Comparison of ENCODE assay signal across 9 cellular contexts in genomic region chr6:6002809-6003333, GRCh38. TPM values are rescaled to one million over a fixed set of nuclear protein-coding genes. Genes with fewer than 3 reads are reported as not detected.
DNase-seq lines count a peak whose midpoint lies in the region; ATAC-seq and TF ChIP-seq lines count a peak whose summit lies in the region.
"Had no signal": no experiment of that assay in that cellular context is flagged by ENCODE, and none has a peak within 500 bp of the region (broad histone marks: within the 10 kb centered on the region; RNA-seq: fewer than 3 reads in every experiment).

No MANE protein-coding gene starts in this region.

- DNase-seq in CD14-positive monocyte (ENCODE audit: low spot score) (no peak), LNCaP clone FGC (ENCODE audit: low read depth) (no peak), ecto neural progenitor cell (ENCODE audit: low spot score) (peak; percentile 49), neuronal stem cell (ENCODE audit: low spot score) (no peak), NOMO-1 treated with dmso at 0.1 percent for 144 hours (lab: John Stamatoyannopoulos, UW; ENCODE audit: unreplicated experiment) (no peak), NCI-H226 (no peak)
- DNase-seq: colonic mucosa had no signal

- H2BK5ac ChIP-seq in neuronal stem cell (ENCODE audit: low read length) = no peak overlapping the region

- H3K27me3 ChIP-seq in neuronal stem cell (ENCODE audit: control insufficient read depth in 3 of 3, insufficient read depth in 3 of 3, low read depth in 1 of 3, low read length in 3 of 3) = peaks cover 32 to 99% (median 85%) of the 10 kb centered on the region in 3 experiments

- peaks cover 4 to 11% of the 10 kb centered on the region in 2 donors for H3K9me3 ChIP-seq in neuronal stem cell (replicated peaks in 1 of 2; ENCODE audit: control insufficient read depth in 2 of 2, insufficient read depth in 1 of 2, low read depth in 1 of 2, low read length in 2 of 2)
- H3K9me3 ChIP-seq: colonic mucosa had no signal

- H3K23ac ChIP-seq in neuronal stem cell (ENCODE audit: low read depth, low read length, poor library complexity) = peak overlapping the region; percentile 22

- peak overlapping the region; percentile 85 for H3K4me2 ChIP-seq in neuronal stem cell (ENCODE audit: insufficient read depth, low read length, poor library complexity, severe bottlenecking)

- H4K8ac ChIP-seq in neuronal stem cell (ENCODE audit: low read depth, low read length) = no peak overlapping the region

- H3K27ac ChIP-seq in neuronal stem cell (replicated peaks; ENCODE audit: low read length) = no peak overlapping the region
- H3K27ac ChIP-seq: colonic mucosa had no signal

- H2BK15ac ChIP-seq in neuronal stem cell (ENCODE audit: low read length) = no peak overlapping the region

- H2AFZ ChIP-seq in neuronal stem cell (ENCODE audit: low read length) = peak overlapping the region; percentile 94

- peaks cover 87% of the 10 kb centered on the region for H3K4me1 Mint-ChIP-seq in CD14-positive monocyte

- peaks cover 14 to 18% of the 10 kb centered on the region in 2 donors for H3K4me1 ChIP-seq in neuronal stem cell (ENCODE audit: control insufficient read depth in 2 of 2, insufficient read depth in 1 of 2, low read depth in 1 of 2, low read length in 2 of 2)

- H3K4ac ChIP-seq in neuronal stem cell (ENCODE audit: low read length) = no peak overlapping the region

- ATAC-seq in HG02852 (IDR thresholded peaks at IDR 0.05; ENCODE audit: unreplicated experiment) (no peak), HG02798 (IDR thresholded peaks at IDR 0.05; ENCODE audit: poor library complexity, unreplicated experiment) (no peak)

- H3K18ac ChIP-seq in neuronal stem cell (ENCODE audit: low read length) = peak overlapping the region; percentile 56

- no peak overlapping the region for H3K14ac ChIP-seq in neuronal stem cell (ENCODE audit: low read length)

- peaks cover 26 to 44% of the 10 kb centered on the region in 2 donors for H3K36me3 Mint-ChIP-seq in CD14-positive monocyte

- no peak overlapping the region for H4K91ac ChIP-seq in neuronal stem cell (ENCODE audit: low read depth, low read length, poor library complexity)

- peaks cover 98 to 100% (median 98%) of the 10 kb centered on the region in 3 donors for H3K27me3 Mint-ChIP-seq in CD14-positive monocyte (ENCODE audit: low read depth in 3 of 3)

- no peaks in the 10 kb centered on the region for H3K79me1 ChIP-seq in neuronal stem cell (ENCODE audit: low read depth, low read length)

- H3K36me3 ChIP-seq in neuronal stem cell (replicated peaks in 1 of 2; ENCODE audit: control insufficient read depth in 2 of 2, insufficient read depth in 2 of 2, low read length in 2 of 2) = no peaks in the 10 kb centered on the region
- H3K36me3 ChIP-seq: colonic mucosa had no signal

- H2BK120ac ChIP-seq in neuronal stem cell (ENCODE audit: low read depth, low read length) = no peak overlapping the region

- no peak overlapping the region for H2BK12ac ChIP-seq in neuronal stem cell (ENCODE audit: low read length)

- WGBS in neuronal stem cell (ENCODE audit: extremely low coverage in 2 of 2, insufficient read length in 2 of 2, insufficient replicate concordance in 1 of 2), 2 donors = no CpG with 5 or more reads among the region's 31 CpGs

- no peak overlapping the region for H3K27ac Mint-ChIP-seq in CD14-positive monocyte

- peak overlapping the region; percentile 66 for H3K4me3 ChIP-seq in LNCaP clone FGC (ENCODE audit: low read depth, low read length)
- H3K4me3 ChIP-seq in neuronal stem cell (ENCODE audit: low read length in 2 of 2) = peak overlapping the region in 1 of 2 donors; percentile 76

- peak overlapping the region; percentile 82 to 97 for H3K4me3 Mint-ChIP-seq in CD14-positive monocyte

- H3K9ac ChIP-seq in neuronal stem cell (ENCODE audit: low read depth, low read length, poor library complexity) = peak overlapping the region; percentile 24

- TF ChIP-seq CTCF in CD14-positive monocyte (IDR thresholded peaks at IDR 0.05) (no peak), LNCaP clone FGC (IDR thresholded peaks at IDR 0.05; ENCODE audit: control insufficient read depth, extremely low read depth, insufficient read depth) (no peak)

- intact Hi-C loops in CD14-positive monocyte (cut with micrococcal nuclease) = loop anchor here in 1 of 2 donors (10.0 kb wide), 1 partner anchor 1228 kb away; the partner anchor contains the start of gene CDYL

- no peak overlapping the region for H2AK5ac ChIP-seq in neuronal stem cell (ENCODE audit: low read depth, low read length)

- peaks cover 18 to 83% (median 66%) of the 10 kb centered on the region in 7 donors for H3K9me3 Mint-ChIP-seq in CD14-positive monocyte

RNA-seq across cellular contexts. Expression of gene NRN1, which starts 3.9 kb away (rescaled TPM):
- not detected for polyA plus RNA-seq in CD14-positive monocyte
- 2.6 TPM for polyA plus RNA-seq in neuronal stem cell (2013, experiment 1 of 2)
- polyA plus RNA-seq in neuronal stem cell (2013, experiment 2 of 2) = 2.7 TPM
